In genomic region chrX:133248177-133248576, GRCh38 we compare ENCODE assay signal across 1 cellular context.
TF ChIP-seq lines count a peak whose summit lies in the region.

No MANE protein-coding gene starts in this region.

TF ChIP-seq in GM23338, 12 proteins besides CTCF, POLR2A, EP300 and RAD21 (continued from another document):
- TF ChIP-seq, protein P1, sequence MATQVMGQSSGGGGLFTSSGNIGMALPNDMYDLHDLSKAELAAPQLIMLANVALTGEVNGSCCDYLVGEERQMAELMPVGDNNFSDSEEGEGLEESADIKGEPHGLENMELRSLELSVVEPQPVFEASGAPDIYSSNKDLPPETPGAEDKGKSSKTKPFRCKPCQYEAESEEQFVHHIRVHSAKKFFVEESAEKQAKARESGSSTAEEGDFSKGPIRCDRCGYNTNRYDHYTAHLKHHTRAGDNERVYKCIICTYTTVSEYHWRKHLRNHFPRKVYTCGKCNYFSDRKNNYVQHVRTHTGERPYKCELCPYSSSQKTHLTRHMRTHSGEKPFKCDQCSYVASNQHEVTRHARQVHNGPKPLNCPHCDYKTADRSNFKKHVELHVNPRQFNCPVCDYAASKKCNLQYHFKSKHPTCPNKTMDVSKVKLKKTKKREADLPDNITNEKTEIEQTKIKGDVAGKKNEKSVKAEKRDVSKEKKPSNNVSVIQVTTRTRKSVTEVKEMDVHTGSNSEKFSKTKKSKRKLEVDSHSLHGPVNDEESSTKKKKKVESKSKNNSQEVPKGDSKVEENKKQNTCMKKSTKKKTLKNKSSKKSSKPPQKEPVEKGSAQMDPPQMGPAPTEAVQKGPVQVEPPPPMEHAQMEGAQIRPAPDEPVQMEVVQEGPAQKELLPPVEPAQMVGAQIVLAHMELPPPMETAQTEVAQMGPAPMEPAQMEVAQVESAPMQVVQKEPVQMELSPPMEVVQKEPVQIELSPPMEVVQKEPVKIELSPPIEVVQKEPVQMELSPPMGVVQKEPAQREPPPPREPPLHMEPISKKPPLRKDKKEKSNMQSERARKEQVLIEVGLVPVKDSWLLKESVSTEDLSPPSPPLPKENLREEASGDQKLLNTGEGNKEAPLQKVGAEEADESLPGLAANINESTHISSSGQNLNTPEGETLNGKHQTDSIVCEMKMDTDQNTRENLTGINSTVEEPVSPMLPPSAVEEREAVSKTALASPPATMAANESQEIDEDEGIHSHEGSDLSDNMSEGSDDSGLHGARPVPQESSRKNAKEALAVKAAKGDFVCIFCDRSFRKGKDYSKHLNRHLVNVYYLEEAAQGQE (IDR thresholded peaks at IDR 0.05; ENCODE audit: unreplicated experiment), result no peak
- TF ChIP-seq EZH2phosphoT487 (IDR thresholded peaks at IDR 0.05; ENCODE audit: unreplicated experiment) (no peak), ZNF331 (CRISPR knock-in tag; IDR thresholded peaks at IDR 0.05; ENCODE audit: low read depth) (no peak), NANOG (IDR thresholded peaks at IDR 0.05; ENCODE audit: borderline replicate concordance) (no peak), EZH2 (IDR thresholded peaks at IDR 0.05; ENCODE audit: low read depth, unreplicated experiment) (no peak), POLR2AphosphoS5 (IDR thresholded peaks at IDR 0.05; ENCODE audit: low read depth) (no peak), ZNF114 (CRISPR knock-in tag; IDR thresholded peaks at IDR 0.05) (no peak), CREB1 (CRISPR knock-in tag; IDR thresholded peaks at IDR 0.05; ENCODE audit: low read depth) (no peak), STAT1 (IDR thresholded peaks at IDR 0.05; ENCODE audit: unreplicated experiment) (no peak)
- TF ChIP-seq, protein P2, sequence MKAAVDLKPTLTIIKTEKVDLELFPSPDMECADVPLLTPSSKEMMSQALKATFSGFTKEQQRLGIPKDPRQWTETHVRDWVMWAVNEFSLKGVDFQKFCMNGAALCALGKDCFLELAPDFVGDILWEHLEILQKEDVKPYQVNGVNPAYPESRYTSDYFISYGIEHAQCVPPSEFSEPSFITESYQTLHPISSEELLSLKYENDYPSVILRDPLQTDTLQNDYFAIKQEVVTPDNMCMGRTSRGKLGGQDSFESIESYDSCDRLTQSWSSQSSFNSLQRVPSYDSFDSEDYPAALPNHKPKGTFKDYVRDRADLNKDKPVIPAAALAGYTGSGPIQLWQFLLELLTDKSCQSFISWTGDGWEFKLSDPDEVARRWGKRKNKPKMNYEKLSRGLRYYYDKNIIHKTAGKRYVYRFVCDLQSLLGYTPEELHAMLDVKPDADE (IDR thresholded peaks at IDR 0.05), result no peak
